In genomic region chr13:40562975-40563349, GRCh38 we compare ENCODE assay signal across 12 cellular contexts.
DNase-seq lines count a peak whose midpoint lies in the region; ATAC-seq and TF ChIP-seq lines count a peak whose summit lies in the region.
"Had no signal": no experiment of that assay in that cellular context is flagged by ENCODE, and none has a peak within 500 bp of the region (broad histone marks: within the 10 kb centered on the region; RNA-seq: fewer than 3 reads in every experiment).

No MANE protein-coding gene starts in this region.

- 70% methylated on average over 5 of the region's 6 CpGs; no CpG with 5 or more reads in 1 of the 2 donors for WGBS in esophagus squamous epithelium, 2 donors
- 96% methylated on average over 6 of the region's 6 CpGs for WGBS in hepatocyte (ENCODE audit: low lambda C conversion rate, missing lambda C conversion rate)

- intact Hi-C loops in esophagus squamous epithelium (cut with DNase I) = no loop called here

- H3K9ac ChIP-seq in SU-DHL-6 (ENCODE audit: low read length) (no peak overlapping the region; the same call in 1 of the 2 replicates), skeletal muscle satellite cell (ENCODE audit: low read depth, low read length) (no peak overlapping the region)

- 0 out of 2 replicates have a peak, but pooled peaks cover 8% of the 10 kb centered on the region for H3F3A ChIP-seq in GM23338 (replicated peaks; ENCODE audit: low read depth)
- 0 out of 2 replicates have a peak, but pooled peaks cover 5% of the 10 kb centered on the region for H3F3A ChIP-seq in SU-DHL-6 (ENCODE audit: insufficient read depth)

- no peak overlapping the region for H3K4me3 Mint-ChIP-seq in GM23338
- H3K4me3 Mint-ChIP-seq: HFFc6, neural crest cell had no signal

- H3K4me3 ChIP-seq in GM23338 (no peak overlapping the region), SU-DHL-6 (ENCODE audit: insufficient read depth, low read length, poor library complexity, severe bottlenecking) (no peak overlapping the region), esophagus squamous epithelium (no peak overlapping the region), skeletal muscle satellite cell (ENCODE audit: low read length) (no peak overlapping the region), hepatocyte (no peak overlapping the region)
- H3K4me3 ChIP-seq: colonic mucosa had no signal

- H3K27ac Mint-ChIP-seq in GM23338 = peak overlapping the region; percentile 56
- H3K27ac Mint-ChIP-seq: HFFc6 had no signal

- peaks cover 50% of the 10 kb centered on the region for H3K4me1 Mint-ChIP-seq in GM23338

- H3K9me3 ChIP-seq in SU-DHL-6 (ENCODE audit: insufficient read depth, low read length) = no peaks in the 10 kb centered on the region
- no peaks in the 10 kb centered on the region for H3K9me3 ChIP-seq in esophagus squamous epithelium
- no peaks in the 10 kb centered on the region for H3K9me3 ChIP-seq in skeletal muscle satellite cell (replicated peaks; ENCODE audit: low read length)
- no peaks in the 10 kb centered on the region for H3K9me3 ChIP-seq in hepatocyte (ENCODE audit: low read depth)
- H3K9me3 ChIP-seq: colonic mucosa had no signal

- TF ChIP-seq CTCF in GM23338 (conservative IDR thresholded peaks at IDR 0.05; ENCODE audit: low read depth in 2 of 2) (no peak), SU-DHL-6 (IDR thresholded peaks at IDR 0.05; ENCODE audit: insufficient read depth, low read length, poor library complexity, severe bottlenecking) (no peak), esophagus squamous epithelium (IDR thresholded peaks at IDR 0.05) (no peak), hepatocyte (IDR thresholded peaks at IDR 0.05; ENCODE audit: poor library complexity) (no peak)

- H3K4me2 ChIP-seq in GM23338 = no peak overlapping the region
- H3K4me2 ChIP-seq in SU-DHL-6 (ENCODE audit: low read depth, low read length, poor library complexity, severe bottlenecking) = no peak overlapping the region
- H3K4me2 ChIP-seq in skeletal muscle satellite cell (ENCODE audit: low read length) = peak overlapping the region; percentile 22
- H3K4me2 ChIP-seq in hepatocyte = no peak overlapping the region

- H3K27ac ChIP-seq in GM23338 (ENCODE audit: low read depth) (peak overlapping the region; percentile 76; the same call in 1 of the 2 replicates), SU-DHL-6 (ENCODE audit: low read depth, low read length) (peak overlapping the region; percentile 31; the same call in 1 of the 2 replicates), esophagus squamous epithelium (peak overlapping the region in 3 of 4 donors; percentile 13 to 81 (median 66)), hepatocyte (no peak overlapping the region)
- H3K27ac ChIP-seq: colonic mucosa had no signal

- peaks cover 28% of the 10 kb centered on the region for H3K36me3 Mint-ChIP-seq in GM23338 (ENCODE audit: low read depth)

- no peak for DNase-seq in GM23338 (ENCODE audit: low spot score)
- DNase-seq in esophagus squamous epithelium (lab: John Stamatoyannopoulos, UW) = no peak
- no peak for DNase-seq in hepatocyte (ENCODE audit: low spot score)
- DNase-seq in globus pallidus (ENCODE audit: low spot score) = no peak
- DNase-seq in HCEC 1CT = no peak
- DNase-seq in NCI-H1417 treated with DMSO at 0.1 percent for 48 hours (lab: John Stamatoyannopoulos, UW) = no peak
- DNase-seq: colonic mucosa, HFFc6, SHP77 had no signal

- H3K4me1 ChIP-seq in GM23338 (ENCODE audit: insufficient read depth) = peaks cover 48% of the 10 kb centered on the region
- H3K4me1 ChIP-seq in esophagus squamous epithelium = peaks cover 5 to 84% (median 38%) of the 10 kb centered on the region in 3 donors
- peaks cover 26% of the 10 kb centered on the region for H3K4me1 ChIP-seq in skeletal muscle satellite cell (ENCODE audit: control insufficient read depth, insufficient read depth, low read length)
- H3K4me1 ChIP-seq in hepatocyte (ENCODE audit: insufficient read depth) = peaks cover 16% of the 10 kb centered on the region
- H3K4me1 ChIP-seq: colonic mucosa had no signal

- TF ChIP-seq POLR2A in esophagus squamous epithelium (IDR thresholded peaks at IDR 0.05) = no peak

- H3K27me3 ChIP-seq in GM23338 (ENCODE audit: insufficient read depth) (no peaks in the 10 kb centered on the region), SU-DHL-6 (ENCODE audit: low read length) (no peaks in the 10 kb centered on the region), esophagus squamous epithelium (no peaks in the 10 kb centered on the region), skeletal muscle satellite cell (ENCODE audit: control insufficient read depth, insufficient read depth, low read length) (no peaks in the 10 kb centered on the region), hepatocyte (no peaks in the 10 kb centered on the region)
- H3K27me3 ChIP-seq: colonic mucosa had no signal

- H2AFZ ChIP-seq in GM23338 (no peak overlapping the region), SU-DHL-6 (ENCODE audit: low read depth, low read length, severe bottlenecking) (no peak overlapping the region), hepatocyte (no peak overlapping the region)

- peaks cover 10% of the 10 kb centered on the region; the same call in 1 of the 2 replicates for H3K36me3 ChIP-seq in GM23338 (ENCODE audit: insufficient read depth)
- peaks cover 15% of the 10 kb centered on the region for H3K36me3 ChIP-seq in SU-DHL-6 (ENCODE audit: low read length)
- peaks cover 0 to 20% (median 0%) of the 10 kb centered on the region in 3 donors for H3K36me3 ChIP-seq in esophagus squamous epithelium
- peaks cover 12% of the 10 kb centered on the region for H3K36me3 ChIP-seq in skeletal muscle satellite cell (ENCODE audit: insufficient read depth, low read length)
- no peaks in the 10 kb centered on the region for H3K36me3 ChIP-seq in hepatocyte (replicated peaks; ENCODE audit: insufficient read depth, low read depth)
- H3K36me3 ChIP-seq: colonic mucosa had no signal

- no peak; the same call in 2 of the 3 replicates for ATAC-seq in GM23338

- peaks cover 100% of the 10 kb centered on the region for H3K79me2 ChIP-seq in GM23338 (replicated peaks; ENCODE audit: insufficient read depth)
- H3K79me2 ChIP-seq in SU-DHL-6 (ENCODE audit: insufficient read depth, low read length) = peaks cover 100% of the 10 kb centered on the region
- peaks cover 75% of the 10 kb centered on the region for H3K79me2 ChIP-seq in hepatocyte

- H3K9me2 ChIP-seq in GM23338 (ENCODE audit: insufficient read depth) = no peaks in the 10 kb centered on the region
- H3K9me2 ChIP-seq in SU-DHL-6 (replicated peaks; ENCODE audit: insufficient read depth, low read length) = no peaks in the 10 kb centered on the region
- H3K9me2 ChIP-seq in hepatocyte (replicated peaks; ENCODE audit: insufficient read depth) = no peaks in the 10 kb centered on the region

- no peaks in the 10 kb centered on the region; the same call in 2 of the 3 replicates for H3K9me3 Mint-ChIP-seq in GM23338
- H3K9me3 Mint-ChIP-seq: HFFc6, neural crest cell had no signal

- H4K20me1 ChIP-seq in GM23338 (replicated peaks; ENCODE audit: insufficient read depth) (peaks cover 82% of the 10 kb centered on the region), SU-DHL-6 (ENCODE audit: low read depth, low read length) (peaks cover 27% of the 10 kb centered on the region), hepatocyte (ENCODE audit: insufficient read depth, poor library complexity, severe bottlenecking) (peaks cover 10% of the 10 kb centered on the region)

- H3K27me3 Mint-ChIP-seq in GM23338 (ENCODE audit: insufficient read depth, low read depth, poor library complexity) = peaks cover 24% of the 10 kb centered on the region

TF ChIP-seq in GM23338, 12 proteins besides CTCF, POLR2A, EP300 and RAD21 (continues in another document):
- no peak for TF ChIP-seq ETS1 (IDR thresholded peaks at IDR 0.05)
- TF ChIP-seq EZH2phosphoT487 (IDR thresholded peaks at IDR 0.05; ENCODE audit: unreplicated experiment) = no peak
- TF ChIP-seq STAT1 (IDR thresholded peaks at IDR 0.05; ENCODE audit: unreplicated experiment) = no peak
- no peak for TF ChIP-seq REST (IDR thresholded peaks at IDR 0.05; ENCODE audit: unreplicated experiment)
- no peak for TF ChIP-seq POLR2AphosphoS5 (IDR thresholded peaks at IDR 0.05; ENCODE audit: low read depth)
- no peak for TF ChIP-seq EZH2 (IDR thresholded peaks at IDR 0.05; ENCODE audit: low read depth, unreplicated experiment)
